ENCODE assay signal across 19 cellular contexts in genomic region chr4:89289312-89289711, GRCh38. TPM values are rescaled to one million over a fixed set of nuclear protein-coding genes. Genes with fewer than 3 reads are reported as not detected.
A peak's percentile ranks its signal among the peaks of the same experiment; 100 is the strongest.
DNase-seq lines count a peak whose midpoint lies in the region; ATAC-seq and TF ChIP-seq lines count a peak whose summit lies in the region.
"Had no signal": no experiment of that assay in that cellular context is flagged by ENCODE, and none has a peak within 500 bp of the region (broad histone marks: within the 10 kb centered on the region; RNA-seq: fewer than 3 reads in every experiment).

No MANE protein-coding gene starts in this region.

- peak overlapping the region; percentile 78 for H3K4me3 Mint-ChIP-seq in activated T-cell treated with anti-CD3 and anti-CD28 coated beads, Interleukin-2, amount 50 U/mL, for 4 hours
- H3K4me3 Mint-ChIP-seq in activated T-helper 1 cell treated with anti-CD3 and anti-CD28 coated beads, Interleukin-12 subunit alpha, Interleukin-12 subunit beta, Interleukin-2, Interleukin-4 antibody, amounts not matched to agents 30 ng/mL and 10 ng/mL and 1 ng/mL, durations not matched to agents 14 hours and 24 hours and 36 hours, result peak overlapping the region; percentile 38
- peak overlapping the region; percentile 13 to 77 (median 56) for H3K4me3 Mint-ChIP-seq in naive thymus-derived CD4-positive, alpha-beta T cell
- H3K4me3 Mint-ChIP-seq: nephron had no signal

- POLR2A ChIA-PET in naive thymus-derived CD4-positive, alpha-beta T cell (lab: Charles Lee), result interaction anchor here (1.1 to 1.5 kb wide), 4 partner anchors 9 to 19 kb away, joined by 3 to 7 read pairs (median 4); partner anchors contain the start of gene GPRIN3

- peak overlapping the region; percentile 89 for H3K4me2 ChIP-seq in MM.1S (ENCODE audit: low read depth, low read length)
- H3K4me2 ChIP-seq: KMS-11 had no signal

- H3K4me1 Mint-ChIP-seq in activated T-cell treated with anti-CD3 and anti-CD28 coated beads, Interleukin-2, amount 50 U/mL, for 4 hours (ENCODE audit: low read depth), result peaks cover 96% of the 10 kb centered on the region
- H3K4me1 Mint-ChIP-seq in activated T-helper 1 cell treated with anti-CD3 and anti-CD28 coated beads, Interleukin-12 subunit alpha, Interleukin-12 subunit beta, Interleukin-2, Interleukin-4 antibody, amounts not matched to agents 30 ng/mL and 10 ng/mL and 1 ng/mL, durations not matched to agents 14 hours and 24 hours and 36 hours (ENCODE audit: low read depth), result peaks cover 96% of the 10 kb centered on the region
- peaks cover 65 to 98% (median 93%) of the 10 kb centered on the region in 7 donors for H3K4me1 Mint-ChIP-seq in naive thymus-derived CD4-positive, alpha-beta T cell

- no peaks in the 10 kb centered on the region for H3K9me2 ChIP-seq in MM.1S (replicated peaks; ENCODE audit: insufficient read depth, low read length)

- intact Hi-C loops in activated T-helper 1 cell treated with anti-CD3 and anti-CD28 coated beads, Interleukin-12 subunit alpha, Interleukin-12 subunit beta, Interleukin-2, Interleukin-4 antibody, amounts not matched to agents 30 ng/mL and 10 ng/mL and 1 ng/mL, durations not matched to agents 14 hours and 24 hours and 36 hours (cut with micrococcal nuclease), result loop anchor here (1.0 kb wide), 1 partner anchor 19 kb away; no protein-coding TSS in a partner anchor
- intact Hi-C loops in naive thymus-derived CD4-positive, alpha-beta T cell (cut with micrococcal nuclease), result no loop called here

- peak overlapping the region; percentile 100; the same call in 1 of the 2 replicates for H3K27ac ChIP-seq in MM.1S (ENCODE audit: low read length)
- H3K27ac ChIP-seq in naive thymus-derived CD4-positive, alpha-beta T cell (ENCODE audit: low read depth, low read length), result peak overlapping the region; percentile 29
- H3K27ac ChIP-seq: C4-2B, KMS-11, parathyroid adenoma, right lobe of liver had no signal

- TF ChIP-seq CTCF in MM.1S (IDR thresholded peaks at IDR 0.05; ENCODE audit: low read length), result no peak

- H3K27me3 ChIP-seq in MM.1S (replicated peaks; ENCODE audit: insufficient read depth, low read length), result no peaks in the 10 kb centered on the region
- H3K27me3 ChIP-seq in naive thymus-derived CD4-positive, alpha-beta T cell (ENCODE audit: control insufficient read depth in 2 of 2, insufficient read depth in 2 of 2, low read length in 2 of 2), result no peaks in the 10 kb centered on the region
- H3K27me3 ChIP-seq: right lobe of liver had no signal

- peaks cover 100% of the 10 kb centered on the region for H3K79me2 ChIP-seq in MM.1S (ENCODE audit: low read length)
- H3K79me2 ChIP-seq: parathyroid adenoma had no signal

- no peak for DNase-seq in activated T-cell treated with anti-CD3 and anti-CD28 coated beads, Interleukin-2, amount 50 U/mL, for 4 hours
- DNase-seq in activated T-cell treated with anti-CD3 and anti-CD28 coated beads, Interleukin-2, amount 50 U/mL, for 1 hour, result no peak
- DNase-seq in MM.1S (no peak), NCI-H345 treated with DMSO at 0.1 percent for 48 hours (lab: John Stamatoyannopoulos, UW; ENCODE audit: unreplicated experiment) (no peak), NCI-H510A treated with DMSO at 0.1 percent for 48 hours (lab: John Stamatoyannopoulos, UW) (no peak), NCI-H2196 (lab: John Stamatoyannopoulos, UW; ENCODE audit: unreplicated experiment) (no peak)
- no peak for DNase-seq in activated T-helper 1 cell treated with anti-CD3 and anti-CD28 coated beads, Interleukin-12 subunit alpha, Interleukin-12 subunit beta, Interleukin-2, Interleukin-4 antibody, amounts not matched to agents 30 ng/mL and 10 ng/mL and 1 ng/mL, durations not matched to agents 14 hours and 24 hours and 36 hours (ENCODE audit: low spot score)
- DNase-seq in naive thymus-derived CD4-positive, alpha-beta T cell, result no peak
- DNase-seq: amygdala, cortex of kidney, MV-4-11, NCI-H2171 treated with DMSO at 0.1 percent for 48 hours, NCI-H69, right lobe of liver had no signal

- H3K9me3 Mint-ChIP-seq in activated T-cell treated with anti-CD3 and anti-CD28 coated beads, Interleukin-2, amount 50 U/mL, for 4 hours, result no peaks in the 10 kb centered on the region
- peaks cover 3% of the 10 kb centered on the region for H3K9me3 Mint-ChIP-seq in activated T-helper 1 cell treated with anti-CD3 and anti-CD28 coated beads, Interleukin-12 subunit alpha, Interleukin-12 subunit beta, Interleukin-2, Interleukin-4 antibody, amounts not matched to agents 30 ng/mL and 10 ng/mL and 1 ng/mL, durations not matched to agents 14 hours and 24 hours and 36 hours
- H3K9me3 Mint-ChIP-seq in naive thymus-derived CD4-positive, alpha-beta T cell, result peaks cover 0 to 7% (median 0%) of the 10 kb centered on the region in 11 donors

- H3K27ac Mint-ChIP-seq in activated T-helper 1 cell treated with anti-CD3 and anti-CD28 coated beads, Interleukin-12 subunit alpha, Interleukin-12 subunit beta, Interleukin-2, Interleukin-4 antibody, amounts not matched to agents 30 ng/mL and 10 ng/mL and 1 ng/mL, durations not matched to agents 14 hours and 24 hours and 36 hours, result peak overlapping the region; percentile 85
- peak overlapping the region; percentile 52 to 92 (median 80) for H3K27ac Mint-ChIP-seq in naive thymus-derived CD4-positive, alpha-beta T cell

- H3F3A ChIP-seq in MM.1S (ENCODE audit: insufficient read depth, low read length), result peaks cover 74% of the 10 kb centered on the region

- no peak overlapping the region for H2AFZ ChIP-seq in MM.1S (ENCODE audit: low read length)
- H2AFZ ChIP-seq: parathyroid adenoma had no signal

- peaks cover 87% of the 10 kb centered on the region for H3K4me1 ChIP-seq in MM.1S (ENCODE audit: low read length)
- H3K4me1 ChIP-seq in naive thymus-derived CD4-positive, alpha-beta T cell (ENCODE audit: control insufficient read depth in 2 of 2, insufficient read depth in 2 of 2, low read length in 2 of 2), result peaks cover 61 to 86% of the 10 kb centered on the region in 2 donors
- H3K4me1 ChIP-seq: parathyroid adenoma had no signal

- peak overlapping the region; percentile 96; the same call in 1 of the 2 replicates for H3K9ac ChIP-seq in MM.1S (ENCODE audit: low read length)
- H3K9ac ChIP-seq: KMS-11, parathyroid adenoma had no signal

- ATAC-seq in activated T-cell treated with anti-CD3 and anti-CD28 coated beads, Interleukin-2, amount 50 U/mL, for 4 hours, result peak; percentile 31 to 36
- ATAC-seq in naive thymus-derived CD4-positive, alpha-beta T cell, result no peak
- ATAC-seq: right lobe of liver had no signal

- H3K27me3 Mint-ChIP-seq in activated T-cell treated with anti-CD3 and anti-CD28 coated beads, Interleukin-2, amount 50 U/mL, for 4 hours (ENCODE audit: low read depth), result no peaks in the 10 kb centered on the region
- H3K27me3 Mint-ChIP-seq in activated T-helper 1 cell treated with anti-CD3 and anti-CD28 coated beads, Interleukin-12 subunit alpha, Interleukin-12 subunit beta, Interleukin-2, Interleukin-4 antibody, amounts not matched to agents 30 ng/mL and 10 ng/mL and 1 ng/mL, durations not matched to agents 14 hours and 24 hours and 36 hours (ENCODE audit: insufficient read depth), result no peaks in the 10 kb centered on the region
- H3K27me3 Mint-ChIP-seq in naive thymus-derived CD4-positive, alpha-beta T cell, result no peaks in the 10 kb centered on the region

- no peaks in the 10 kb centered on the region for H3K36me3 Mint-ChIP-seq in activated T-cell treated with anti-CD3 and anti-CD28 coated beads, Interleukin-2, amount 50 U/mL, for 4 hours (ENCODE audit: insufficient read depth)
- peaks cover 36% of the 10 kb centered on the region for H3K36me3 Mint-ChIP-seq in activated T-helper 1 cell treated with anti-CD3 and anti-CD28 coated beads, Interleukin-12 subunit alpha, Interleukin-12 subunit beta, Interleukin-2, Interleukin-4 antibody, amounts not matched to agents 30 ng/mL and 10 ng/mL and 1 ng/mL, durations not matched to agents 14 hours and 24 hours and 36 hours (ENCODE audit: low read depth)
- H3K36me3 Mint-ChIP-seq in naive thymus-derived CD4-positive, alpha-beta T cell, result peaks cover 0 to 50% (median 0%) of the 10 kb centered on the region in 5 donors

- H3K36me3 ChIP-seq in MM.1S (replicated peaks; ENCODE audit: insufficient read depth, low read length), result no peaks in the 10 kb centered on the region
- H3K36me3 ChIP-seq in naive thymus-derived CD4-positive, alpha-beta T cell (ENCODE audit: control insufficient read depth in 2 of 3, insufficient read depth in 3 of 3, low read length in 3 of 3), result no peaks in the 10 kb centered on the region
- H3K36me3 ChIP-seq: right lobe of liver had no signal

- peaks cover 13% of the 10 kb centered on the region; the same call in 1 of the 2 replicates for H4K20me1 ChIP-seq in MM.1S (ENCODE audit: insufficient read depth, low read length)

- CTCF ChIA-PET in naive thymus-derived CD4-positive, alpha-beta T cell (lab: Charles Lee), result interaction anchor here (0.6 to 0.9 kb wide), 5 partner anchors 8 to 43 kb away, joined by 3 to 4 read pairs (median 3); no protein-coding TSS in a partner anchor

- H3K4me3 ChIP-seq in MM.1S (ENCODE audit: low read length), result peak overlapping the region; percentile 42
- H3K4me3 ChIP-seq in naive thymus-derived CD4-positive, alpha-beta T cell (ENCODE audit: low read length), result peak overlapping the region; percentile 8
- H3K4me3 ChIP-seq: right lobe of liver had no signal

- H3K9me3 ChIP-seq in MM.1S (replicated peaks; ENCODE audit: insufficient read depth, low read length), result no peaks in the 10 kb centered on the region
- H3K9me3 ChIP-seq in naive thymus-derived CD4-positive, alpha-beta T cell (ENCODE audit: control insufficient read depth in 2 of 3, low read length in 3 of 3), result no peaks in the 10 kb centered on the region
- H3K9me3 ChIP-seq: right lobe of liver had no signal

RNA-seq across cellular contexts. Expression of gene GPRIN3, which starts 18.3 kb away (rescaled TPM):
- 10 to 100 TPM in 2 of 3 donors, 1 to 10 TPM in 1; 7.4 to 13.2 (median 10.6) TPM for total RNA-seq in activated T-cell treated with anti-CD3 and anti-CD28 coated beads, Interleukin-2, amount 50 U/mL, for 4 hours
- total RNA-seq in activated T-helper 1 cell treated with anti-CD3 and anti-CD28 coated beads, Interleukin-12 subunit alpha, Interleukin-12 subunit beta, Interleukin-2, Interleukin-4 antibody, amounts not matched to agents 30 ng/mL and 10 ng/mL and 1 ng/mL, durations not matched to agents 14 hours and 24 hours and 36 hours, result 37.1 and 39.0 TPM in 2 replicates
- total RNA-seq in naive thymus-derived CD4-positive, alpha-beta T cell, result 10 to 100 TPM; 10.2 to 55.5 (median 24.8) TPM
- polyA plus RNA-seq in naive thymus-derived CD4-positive, alpha-beta T cell, result 1 to 10 TPM; 7.3 to 8.1 TPM
- total RNA-seq: bronchial epithelial cell had no signal
